Comparison of ENCODE assay signal across 2 cellular contexts in the genomic region with DNA sequence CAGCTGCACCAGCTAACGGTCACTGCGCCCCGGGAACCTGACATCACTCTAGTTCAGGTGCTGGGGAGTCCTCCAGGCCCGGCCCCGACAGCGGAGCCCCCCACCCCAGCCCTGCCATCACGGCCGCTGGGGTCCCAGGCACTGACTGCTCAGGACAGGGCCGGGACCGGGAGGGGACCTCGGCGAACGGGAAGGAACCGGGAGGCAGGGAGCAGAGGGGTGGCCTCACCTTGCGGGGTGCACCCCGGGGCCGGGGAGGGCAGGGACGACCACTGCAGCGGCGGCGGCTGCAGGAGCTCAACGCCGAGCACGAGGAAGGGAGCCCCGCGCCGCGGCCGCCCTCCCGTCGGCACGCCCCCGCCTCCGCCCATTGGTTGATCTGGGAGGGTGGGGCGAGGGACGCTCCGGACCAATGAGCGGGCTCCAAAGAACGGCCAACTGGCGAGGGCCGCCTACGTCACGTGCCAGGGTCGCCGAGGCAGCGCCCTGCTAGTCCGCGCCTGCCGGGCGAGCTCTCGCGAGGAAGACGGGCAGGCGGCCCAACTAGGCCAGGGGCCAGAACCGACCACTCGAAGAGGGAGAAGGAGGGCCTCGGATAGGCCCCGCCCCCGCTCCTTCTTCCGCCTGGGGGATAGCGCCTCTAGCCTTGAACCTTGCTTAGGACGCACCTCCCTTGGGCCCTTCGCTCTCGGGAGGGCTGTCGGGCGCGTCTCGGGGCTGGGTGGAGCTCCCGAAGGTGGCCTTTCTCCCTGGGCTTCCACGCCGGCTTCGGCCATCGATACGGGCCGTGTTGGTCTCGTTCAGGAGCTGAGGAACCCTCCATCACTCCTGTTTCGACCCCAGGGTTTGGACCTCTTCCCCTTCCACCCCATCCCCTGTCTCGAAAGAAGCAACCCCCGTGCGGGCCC.
TF ChIP-seq lines count a peak whose summit lies in the region.

A gene (minus strand): TSS at position 320 of the 908 bp plus-strand sequence. CDS start 7,653 bp downstream, outside the sequence.

TF ChIP-seq in HCT116, 20 proteins besides CTCF, POLR2A, EP300 and RAD21 (continued from another document):
- TF ChIP-seq, protein P1, sequence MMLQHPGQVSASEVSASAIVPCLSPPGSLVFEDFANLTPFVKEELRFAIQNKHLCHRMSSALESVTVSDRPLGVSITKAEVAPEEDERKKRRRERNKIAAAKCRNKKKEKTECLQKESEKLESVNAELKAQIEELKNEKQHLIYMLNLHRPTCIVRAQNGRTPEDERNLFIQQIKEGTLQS (IDR thresholded peaks at IDR 0.05), result no peak
- TF ChIP-seq TCF7L2 (IDR thresholded peaks at IDR 0.05; ENCODE audit: borderline replicate concordance, extremely low read depth, insufficient read depth, insufficient read length), result no peak
- peak; percentile 78 for TF ChIP-seq POLR2AphosphoS5 (IDR thresholded peaks at IDR 0.05; ENCODE audit: low read depth, low read length)
- TF ChIP-seq, protein P2, sequence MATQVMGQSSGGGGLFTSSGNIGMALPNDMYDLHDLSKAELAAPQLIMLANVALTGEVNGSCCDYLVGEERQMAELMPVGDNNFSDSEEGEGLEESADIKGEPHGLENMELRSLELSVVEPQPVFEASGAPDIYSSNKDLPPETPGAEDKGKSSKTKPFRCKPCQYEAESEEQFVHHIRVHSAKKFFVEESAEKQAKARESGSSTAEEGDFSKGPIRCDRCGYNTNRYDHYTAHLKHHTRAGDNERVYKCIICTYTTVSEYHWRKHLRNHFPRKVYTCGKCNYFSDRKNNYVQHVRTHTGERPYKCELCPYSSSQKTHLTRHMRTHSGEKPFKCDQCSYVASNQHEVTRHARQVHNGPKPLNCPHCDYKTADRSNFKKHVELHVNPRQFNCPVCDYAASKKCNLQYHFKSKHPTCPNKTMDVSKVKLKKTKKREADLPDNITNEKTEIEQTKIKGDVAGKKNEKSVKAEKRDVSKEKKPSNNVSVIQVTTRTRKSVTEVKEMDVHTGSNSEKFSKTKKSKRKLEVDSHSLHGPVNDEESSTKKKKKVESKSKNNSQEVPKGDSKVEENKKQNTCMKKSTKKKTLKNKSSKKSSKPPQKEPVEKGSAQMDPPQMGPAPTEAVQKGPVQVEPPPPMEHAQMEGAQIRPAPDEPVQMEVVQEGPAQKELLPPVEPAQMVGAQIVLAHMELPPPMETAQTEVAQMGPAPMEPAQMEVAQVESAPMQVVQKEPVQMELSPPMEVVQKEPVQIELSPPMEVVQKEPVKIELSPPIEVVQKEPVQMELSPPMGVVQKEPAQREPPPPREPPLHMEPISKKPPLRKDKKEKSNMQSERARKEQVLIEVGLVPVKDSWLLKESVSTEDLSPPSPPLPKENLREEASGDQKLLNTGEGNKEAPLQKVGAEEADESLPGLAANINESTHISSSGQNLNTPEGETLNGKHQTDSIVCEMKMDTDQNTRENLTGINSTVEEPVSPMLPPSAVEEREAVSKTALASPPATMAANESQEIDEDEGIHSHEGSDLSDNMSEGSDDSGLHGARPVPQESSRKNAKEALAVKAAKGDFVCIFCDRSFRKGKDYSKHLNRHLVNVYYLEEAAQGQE (IDR thresholded peaks at IDR 0.05; ENCODE audit: low read depth), result no peak
- no peak for TF ChIP-seq ZNF274 (IDR thresholded peaks at IDR 0.05; ENCODE audit: low read depth, low read length)
- TF ChIP-seq, protein P3, sequence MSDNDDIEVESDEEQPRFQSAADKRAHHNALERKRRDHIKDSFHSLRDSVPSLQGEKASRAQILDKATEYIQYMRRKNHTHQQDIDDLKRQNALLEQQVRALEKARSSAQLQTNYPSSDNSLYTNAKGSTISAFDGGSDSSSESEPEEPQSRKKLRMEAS (IDR thresholded peaks at IDR 0.05), result peak; percentile 96
- no peak for TF ChIP-seq SRF (IDR thresholded peaks at IDR 0.05; ENCODE audit: low read depth)
- TF ChIP-seq EZH2phosphoT487 (IDR thresholded peaks at IDR 0.05; ENCODE audit: borderline replicate concordance), result no peak
- TF ChIP-seq YY1 (IDR thresholded peaks at IDR 0.05; ENCODE audit: extremely low read depth, insufficient replicate concordance, low read depth, low read length), result no peak
- TF ChIP-seq ELF1 (IDR thresholded peaks at IDR 0.05; ENCODE audit: borderline replicate concordance, low read depth), result no peak
- TF ChIP-seq, protein P4, sequence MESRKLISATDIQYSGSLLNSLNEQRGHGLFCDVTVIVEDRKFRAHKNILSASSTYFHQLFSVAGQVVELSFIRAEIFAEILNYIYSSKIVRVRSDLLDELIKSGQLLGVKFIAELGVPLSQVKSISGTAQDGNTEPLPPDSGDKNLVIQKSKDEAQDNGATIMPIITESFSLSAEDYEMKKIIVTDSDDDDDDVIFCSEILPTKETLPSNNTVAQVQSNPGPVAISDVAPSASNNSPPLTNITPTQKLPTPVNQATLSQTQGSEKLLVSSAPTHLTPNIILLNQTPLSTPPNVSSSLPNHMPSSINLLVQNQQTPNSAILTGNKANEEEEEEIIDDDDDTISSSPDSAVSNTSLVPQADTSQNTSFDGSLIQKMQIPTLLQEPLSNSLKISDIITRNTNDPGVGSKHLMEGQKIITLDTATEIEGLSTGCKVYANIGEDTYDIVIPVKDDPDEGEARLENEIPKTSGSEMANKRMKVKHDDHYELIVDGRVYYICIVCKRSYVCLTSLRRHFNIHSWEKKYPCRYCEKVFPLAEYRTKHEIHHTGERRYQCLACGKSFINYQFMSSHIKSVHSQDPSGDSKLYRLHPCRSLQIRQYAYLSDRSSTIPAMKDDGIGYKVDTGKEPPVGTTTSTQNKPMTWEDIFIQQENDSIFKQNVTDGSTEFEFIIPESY (IDR thresholded peaks at IDR 0.05; ENCODE audit: extremely low read depth, insufficient replicate concordance, low read length), result peak; percentile 94
- TF ChIP-seq EZH2 (IDR thresholded peaks at IDR 0.05), result no peak

TF ChIP-seq in neural cell, 6 proteins besides CTCF, POLR2A, EP300 and RAD21 (continued from another document):
- TF ChIP-seq, protein P2 (IDR thresholded peaks at IDR 0.05; ENCODE audit: borderline replicate concordance), result peak; percentile 72
